In genomic region chr1:230558324-230558723, GRCh38 we compare ENCODE assay signal across 35 cellular contexts.
"Had no signal": no experiment of that assay in that cellular context is flagged by ENCODE, and none has a peak within 500 bp of the region (broad histone marks: within the 10 kb centered on the region; RNA-seq: fewer than 3 reads in every experiment).

No MANE protein-coding gene starts in this region.

- FAIRE-seq: astrocyte, bronchial epithelial cell had no signal

- H3K27me3 ChIP-seq: adrenal gland, ascending aorta, body of pancreas, brain microvascular endothelial cell, breast epithelium, cardiac muscle cell had no signal

- H3K36me3 ChIP-seq: adrenal gland, ascending aorta, brain microvascular endothelial cell, breast epithelium, cardiac muscle cell had no signal

- H3K4me3 ChIP-seq: adrenal gland, ascending aorta, body of pancreas, breast epithelium, cardiac muscle cell had no signal

- H3K4me1 ChIP-seq: ascending aorta, body of pancreas, breast epithelium had no signal

- H3K9me3 ChIP-seq: adrenal gland, ascending aorta, body of pancreas, breast epithelium had no signal

- ATAC-seq: activated naive CD4-positive, alpha-beta T cell treated with anti-CD3 and anti-CD28 coated beads, Interleukin-2, amount 50 U/mL, for 72 hours; activated naive CD8-positive, alpha-beta T cell treated with anti-CD3 and anti-CD28 coated beads, Interleukin-2, amount 50 U/mL, for 24 hours; activated T-cell treated with anti-CD3 and anti-CD28 coated beads, Interleukin-2, amount 50 U/mL, for 4 hours; activated T-cell treated with anti-CD3 and anti-CD28 coated beads, Interleukin-2, amount 50 U/mL, for 72 hours; activated T-helper 17 cell treated with anti-CD3 and anti-CD28 coated beads, Interleukin-2, amount 50 U/mL, for 72 hours; body of pancreas had no signal

- H3K27ac ChIP-seq: adrenal gland, ascending aorta, body of pancreas, brain microvascular endothelial cell, breast epithelium, cardiac muscle cell had no signal

- DNase-seq: activated effector memory CD4-positive, alpha-beta T cell treated with anti-CD3 and anti-CD28 coated beads, Interleukin-2, amount 50 U/mL, for 16 hours; activated effector memory CD4-positive, alpha-beta T cell treated with Interleukin-2 at 50 U/mL for 16 hours; activated gamma-delta T cell; activated gamma-delta T cell treated with Interleukin-2 at 50 U/mL for 16 hours; activated naive CD4-positive, alpha-beta T cell; activated naive CD4-positive, alpha-beta T cell treated with anti-CD3 and anti-CD28 coated beads for 36 hours; activated naive CD4-positive, alpha-beta T cell treated with anti-CD3 and anti-CD28 coated beads, Interleukin-2, amount 10 ng/mL, durations not matched to agents 7 days and 5 days; activated naive CD4-positive, alpha-beta T cell treated with anti-CD3 and anti-CD28 coated beads, Interleukin-2, amount 50 U/mL, for 16 hours; activated naive CD4-positive, alpha-beta T cell treated with Interleukin-2 at 50 U/mL for 16 hours; activated naive CD8-positive, alpha-beta T cell treated with anti-CD3 and anti-CD28 coated beads for 36 hours; activated naive CD8-positive, alpha-beta T cell treated with anti-CD3 and anti-CD28 coated beads, Interleukin-2, amount 10 ng/mL, durations not matched to agents 7 days and 5 days; activated naive CD8-positive, alpha-beta T cell treated with anti-CD3 and anti-CD28 coated beads, Interleukin-2, amount 50 U/mL, for 24 hours; activated T-cell treated with anti-CD3 and anti-CD28 coated beads for 4 hours; activated T-cell treated with anti-CD3 and anti-CD28 coated beads, Interleukin-2, amount 50 U/mL, for 1 hour; activated T-cell treated with anti-CD3 and anti-CD28 coated beads, Interleukin-2, amount 50 U/mL, for 24 hours; activated T-cell treated with anti-CD3 and anti-CD28 coated beads, Interleukin-2, amount 50 U/mL, for 4 hours; activated T-cell treated with anti-CD3 and anti-CD28 coated beads, Interleukin-2, amount 50 U/mL, for 48 hours; activated T-cell treated with anti-CD3 and anti-CD28 coated beads, Interleukin-2, amount 50 U/mL, for 72 hours; adrenal gland; amniotic stem cell; amygdala; anterior cingulate cortex; aorta; body of pancreas; brain microvascular endothelial cell; caudate nucleus; central memory CD4-positive, alpha-beta T cell; cerebellar nuclear complex had no signal
